ENCODE assay signal across 12 cellular contexts in genomic region chr6:85113934-85114582, GRCh38.
A peak's percentile ranks its signal among the peaks of the same experiment; 100 is the strongest.
DNase-seq lines count a peak whose midpoint lies in the region; ATAC-seq and TF ChIP-seq lines count a peak whose summit lies in the region.
"Had no signal": no experiment of that assay in that cellular context is flagged by ENCODE, and none has a peak within 500 bp of the region (broad histone marks: within the 10 kb centered on the region; RNA-seq: fewer than 3 reads in every experiment).

No MANE protein-coding gene starts in this region.

- H3K27me3 ChIP-seq in right atrium auricular region (no peaks in the 10 kb centered on the region), suprapubic skin (no peaks in the 10 kb centered on the region), aorta (ENCODE audit: control insufficient read depth in 1 of 2, insufficient read depth in 2 of 2, low read length in 1 of 2) (no peaks in the 10 kb centered on the region), prostate gland (replicated peaks; ENCODE audit: insufficient read depth) (no peaks in the 10 kb centered on the region), neuronal stem cell (ENCODE audit: control insufficient read depth in 3 of 3, insufficient read depth in 3 of 3, low read depth in 1 of 3, low read length in 3 of 3) (no peaks in the 10 kb centered on the region)

- no peak overlapping the region for H3K27ac ChIP-seq in right atrium auricular region
- H3K27ac ChIP-seq in suprapubic skin: peak overlapping the region; percentile 10
- H3K27ac ChIP-seq in aorta (ENCODE audit: low read depth in 1 of 2, low read length in 2 of 2): no peak overlapping the region
- H3K27ac ChIP-seq in prostate gland: no peak overlapping the region
- H3K27ac ChIP-seq in neuronal stem cell (replicated peaks; ENCODE audit: low read length): no peak overlapping the region
- H3K27ac ChIP-seq: epithelial cell of prostate had no signal

- H3K9ac ChIP-seq in neuronal stem cell (ENCODE audit: low read depth, low read length, poor library complexity): no peak overlapping the region

- 62% methylated on average over 21 of the region's 21 CpGs for WGBS in suprapubic skin
- WGBS in aorta, 2 donors: 9 to 24% methylated on average over 21 of the region's 21 CpGs
- 62% methylated on average over 21 of the region's 21 CpGs for WGBS in prostate gland
- no CpG with 5 or more reads among the region's 21 CpGs for WGBS in neuronal stem cell (ENCODE audit: extremely low coverage in 2 of 2, insufficient read length in 2 of 2, insufficient replicate concordance in 1 of 2), 2 donors

- H3K9me3 ChIP-seq in right atrium auricular region (no peaks in the 10 kb centered on the region), suprapubic skin (no peaks in the 10 kb centered on the region), aorta (ENCODE audit: control insufficient read depth, low read length) (no peaks in the 10 kb centered on the region), prostate gland (no peaks in the 10 kb centered on the region), neuronal stem cell (replicated peaks in 1 of 2; ENCODE audit: control insufficient read depth in 2 of 2, insufficient read depth in 1 of 2, low read depth in 1 of 2, low read length in 2 of 2) (no peaks in the 10 kb centered on the region)
- H3K9me3 ChIP-seq: mucosa of descending colon had no signal

- H3K23ac ChIP-seq in neuronal stem cell (ENCODE audit: low read depth, low read length, poor library complexity): no peak overlapping the region

- H4K91ac ChIP-seq in neuronal stem cell (ENCODE audit: low read depth, low read length, poor library complexity): no peak overlapping the region

- no peak for TF ChIP-seq RAD21 in Ishikawa (IDR thresholded peaks at IDR 0.05; ENCODE audit: low read depth)

- no peak overlapping the region for H2AK5ac ChIP-seq in neuronal stem cell (ENCODE audit: low read depth, low read length)

- H3K4me2 ChIP-seq in neuronal stem cell (ENCODE audit: insufficient read depth, low read length, poor library complexity, severe bottlenecking): no peak overlapping the region

- no peak overlapping the region for H4K8ac ChIP-seq in neuronal stem cell (ENCODE audit: low read depth, low read length)

- no peak overlapping the region for H2BK120ac ChIP-seq in neuronal stem cell (ENCODE audit: low read depth, low read length)

- no peak overlapping the region for H2BK5ac ChIP-seq in neuronal stem cell (ENCODE audit: low read length)

- intact Hi-C loops in aorta (cut with DNase I): no loop called here
- intact Hi-C loops in prostate gland (cut with DNase I): no loop called here

- H3K4me1 ChIP-seq in right atrium auricular region (no peaks in the 10 kb centered on the region), suprapubic skin (no peaks in the 10 kb centered on the region), aorta (ENCODE audit: control insufficient read depth in 1 of 2, insufficient read depth in 2 of 2, low read length in 2 of 2) (no peaks in the 10 kb centered on the region), prostate gland (replicated peaks) (no peaks in the 10 kb centered on the region), neuronal stem cell (ENCODE audit: control insufficient read depth in 2 of 2, insufficient read depth in 1 of 2, low read depth in 1 of 2, low read length in 2 of 2) (peaks cover 0 to 11% of the 10 kb centered on the region in 2 donors)

- H3K36me3 ChIP-seq in right atrium auricular region: no peaks in the 10 kb centered on the region
- H3K36me3 ChIP-seq in suprapubic skin: no peaks in the 10 kb centered on the region
- H3K36me3 ChIP-seq in aorta (ENCODE audit: control insufficient read depth in 1 of 2, insufficient read depth in 2 of 2, low read length in 1 of 2): no peaks in the 10 kb centered on the region
- H3K36me3 ChIP-seq in prostate gland: no peaks in the 10 kb centered on the region
- no peaks in the 10 kb centered on the region for H3K36me3 ChIP-seq in neuronal stem cell (replicated peaks in 1 of 2; ENCODE audit: control insufficient read depth in 2 of 2, insufficient read depth in 2 of 2, low read length in 2 of 2)

- H3K4ac ChIP-seq in neuronal stem cell (ENCODE audit: low read length): no peak overlapping the region

- no peak for ATAC-seq in aorta (ENCODE audit: low FRiP score)
- ATAC-seq: GM12878, mucosa of descending colon had no signal

- DNase-seq in astrocyte of the hippocampus (ENCODE audit: low read depth, low spot score) (peak; percentile 45), right atrium auricular region (ENCODE audit: low spot score) (peak; percentile 63), suprapubic skin (ENCODE audit: low spot score in 2 of 2) (no peak), aorta (no peak), prostate gland (ENCODE audit: low spot score) (no peak), neuronal stem cell (ENCODE audit: low spot score) (no peak)
- DNase-seq: activated CD4-positive, alpha-beta T cell treated with anti-CD3 and anti-CD28 coated beads for 48 hours; mucosa of descending colon; substantia nigra had no signal

- H2BK12ac ChIP-seq in neuronal stem cell (ENCODE audit: low read length): no peak overlapping the region

- H2AFZ ChIP-seq in neuronal stem cell (ENCODE audit: low read length): no peak overlapping the region

- H3K14ac ChIP-seq in neuronal stem cell (ENCODE audit: low read length): no peak overlapping the region

- H3K79me1 ChIP-seq in neuronal stem cell (ENCODE audit: low read depth, low read length): no peaks in the 10 kb centered on the region

- H3K18ac ChIP-seq in neuronal stem cell (ENCODE audit: low read length): no peak overlapping the region

- no peak for TF ChIP-seq EP300 in Ishikawa (IDR thresholded peaks at IDR 0.05; ENCODE audit: borderline replicate concordance)
- peak; percentile 94 for TF ChIP-seq EP300 in suprapubic skin (IDR thresholded peaks at IDR 0.05)

- H2BK15ac ChIP-seq in neuronal stem cell (ENCODE audit: low read length): no peak overlapping the region

- TF ChIP-seq CTCF in right atrium auricular region (IDR thresholded peaks at IDR 0.05) (no peak), suprapubic skin (IDR thresholded peaks at IDR 0.05) (no peak), prostate gland (IDR thresholded peaks at IDR 0.05) (no peak)

- TF ChIP-seq POLR2A in suprapubic skin (IDR thresholded peaks at IDR 0.05): no peak
- TF ChIP-seq POLR2A in prostate gland (IDR thresholded peaks at IDR 0.05): no peak

- H3K4me3 ChIP-seq in right atrium auricular region: peak overlapping the region in 1 of 2 donors; percentile 6
- H3K4me3 ChIP-seq in suprapubic skin: peak overlapping the region; percentile 30
- peak overlapping the region in 1 of 2 donors; percentile 42 for H3K4me3 ChIP-seq in aorta (ENCODE audit: low read length in 2 of 2)
- no peak overlapping the region for H3K4me3 ChIP-seq in prostate gland
- no peak overlapping the region for H3K4me3 ChIP-seq in neuronal stem cell (ENCODE audit: low read length in 2 of 2)
- H3K4me3 ChIP-seq: GM12878, mucosa of descending colon had no signal

TF ChIP-seq in Ishikawa, 13 proteins besides CTCF, POLR2A, EP300 and RAD21:
- TF ChIP-seq MAX (IDR thresholded peaks at IDR 0.05): no peak
- TF ChIP-seq CEBPB (IDR thresholded peaks at IDR 0.05): peak; percentile 94
- no peak for TF ChIP-seq TEAD4 (IDR thresholded peaks at IDR 0.05)

Comparison
In these comparisons a context has a peak if more than half of its experiments do, and no peak if none do; other contexts are left out.
1. DNase-seq: peak in astrocyte of the hippocampus (single experiment) and right atrium auricular region (single experiment); none in suprapubic skin (0 of 2), aorta (0 of 2), prostate gland (single experiment) and neuronal stem cell (single experiment).